In genomic region chr22:49600452-49600847, GRCh38 we compare ENCODE assay signal across 19 cellular contexts.
"Had no signal": no experiment of that assay in that cellular context is flagged by ENCODE, and none has a peak within 500 bp of the region (broad histone marks: within the 10 kb centered on the region; RNA-seq: fewer than 3 reads in every experiment).

No MANE protein-coding gene starts in this region.

- H3K4me3 ChIP-seq: coronary artery, ovary, stomach, thoracic aorta, uterus had no signal

- H3K4me1 Mint-ChIP-seq: endodermal cell had no signal

- DNase-seq: effector CD4-positive, alpha-beta T cell; endodermal cell; erythroblast; foreskin keratinocyte; immature natural killer cell; kidney; left cardiac atrium; left ventricle myocardium superior; mesendoderm; ovary; right cardiac atrium; stimulated activated CD4-positive, alpha-beta T cell treated with anti-CD3 and anti-CD28 coated beads, Interleukin-12 subunit alpha, Interleukin-12 subunit beta, amount 100 ng/mL, for 4 hours; stomach; substantia nigra; trophoblast cell; uterus had no signal

- H3K27ac ChIP-seq: coronary artery, foreskin keratinocyte, ovary, stomach, thoracic aorta, uterus had no signal

- H3K4me3 Mint-ChIP-seq: endodermal cell, immature natural killer cell had no signal

- ATAC-seq: foreskin keratinocyte; left cardiac atrium; left ventricle myocardium superior; naive thymus-derived CD4-positive, alpha-beta T cell; right cardiac atrium had no signal

- H3K9me3 ChIP-seq: ovary had no signal

- H3K4me1 ChIP-seq: foreskin keratinocyte, stomach, uterus had no signal

- H3K27me3 ChIP-seq: foreskin keratinocyte, ovary, uterus had no signal

- H3K27me3 Mint-ChIP-seq: naive thymus-derived CD4-positive, alpha-beta T cell had no signal

- H3K36me3 ChIP-seq: ovary, stomach, thoracic aorta, uterus had no signal
